13 cellular contexts compared by ENCODE assay signal in the genomic region with DNA sequence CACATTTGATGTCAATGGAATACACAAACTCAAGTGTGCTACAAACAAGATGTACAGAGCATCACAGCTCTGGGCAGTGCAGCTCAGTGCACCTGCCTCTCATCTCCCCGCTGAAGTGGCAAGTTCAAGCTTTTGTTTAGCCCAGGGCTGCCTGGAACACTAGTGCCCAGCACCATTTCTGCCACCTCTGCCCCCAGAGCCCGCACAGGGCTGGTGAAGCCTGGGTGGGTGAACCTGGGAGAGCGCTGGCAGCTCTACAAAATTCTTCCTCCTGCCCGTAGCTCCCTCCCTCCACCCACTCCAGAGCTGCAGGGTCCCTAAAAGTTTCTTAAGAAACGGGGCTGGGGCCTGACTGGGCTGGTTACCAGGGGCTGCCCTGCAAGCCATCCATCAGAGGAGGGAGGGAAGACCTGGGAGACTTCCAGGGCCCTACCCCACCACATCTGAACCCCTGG. TPM values are rescaled to one million over a fixed set of nuclear protein-coding genes. Genes with fewer than 3 reads are reported as not detected.
DNase-seq lines count a peak whose midpoint lies in the region; ATAC-seq and TF ChIP-seq lines count a peak whose summit lies in the region.
"Had no signal": no experiment of that assay in that cellular context is flagged by ENCODE, and none has a peak within 500 bp of the region (broad histone marks: within the 10 kb centered on the region; RNA-seq: fewer than 3 reads in every experiment).

No MANE protein-coding gene starts in this region.

- H3K9me3 ChIP-seq in neural cell (ENCODE audit: low read length), result no peaks in the 10 kb centered on the region
- H3K9me3 ChIP-seq: gastroesophageal sphincter, neutrophil, SK-N-SH, vagina had no signal

- peaks cover 64% of the 10 kb centered on the region for H3K27me3 ChIP-seq in GM23338 (ENCODE audit: insufficient read depth)
- H3K27me3 ChIP-seq in neural cell (ENCODE audit: insufficient read depth, low read depth, low read length), result no peaks in the 10 kb centered on the region
- H3K27me3 ChIP-seq: vagina had no signal

- CTCF ChIA-PET in activated CD8-positive, alpha-beta T cell treated with anti-CD3 and anti-CD28 coated beads for 36 hours (lab: Charles Lee), result interaction anchor here (0.7 kb wide), 1 partner anchor 26 kb away, joined by 3 read pairs; no protein-coding TSS in a partner anchor

- ATAC-seq in GM23338 (no peak), GM19023 (IDR thresholded peaks at IDR 0.05; ENCODE audit: unreplicated experiment) (no peak), HG03520 (IDR thresholded peaks at IDR 0.05; ENCODE audit: unreplicated experiment) (no peak)
- ATAC-seq in activated CD8-positive, alpha-beta T cell treated with anti-CD3 and anti-CD28 coated beads for 36 hours, result no peak

- TF ChIP-seq CTCF in GM23338 (conservative IDR thresholded peaks at IDR 0.05; ENCODE audit: low read depth in 2 of 2) (no peak), neural cell (IDR thresholded peaks at IDR 0.05; ENCODE audit: poor library complexity, severe bottlenecking) (no peak)
- no peak for TF ChIP-seq CTCF in activated CD8-positive, alpha-beta T cell treated with anti-CD3 and anti-CD28 coated beads for 36 hours (IDR thresholded peaks at IDR 0.05)

- POLR2A ChIA-PET in activated CD8-positive, alpha-beta T cell treated with anti-CD3 and anti-CD28 coated beads for 36 hours (lab: Charles Lee), result interaction anchor here (2.3 kb wide), 1 partner anchor 36 kb away, joined by 8 read pairs; the partner anchor contains the start of gene ILKAP

- H3K9me2 ChIP-seq in GM23338 (ENCODE audit: insufficient read depth) (peaks cover 3% of the 10 kb centered on the region), neural cell (ENCODE audit: insufficient read depth, low read length) (no peaks in the 10 kb centered on the region)
- H3K9me2 ChIP-seq: SK-N-SH had no signal

- DNase-seq in NCI-H82 (lab: John Stamatoyannopoulos, UW), result peak; percentile 51
- DNase-seq in NCI-H82 treated with DMSO at 0.1 percent for 48 hours (lab: John Stamatoyannopoulos, UW; ENCODE audit: unreplicated experiment), result no peak
- DNase-seq in GM23338 (ENCODE audit: low spot score), result no peak
- no peak for DNase-seq in activated CD8-positive, alpha-beta T cell treated with anti-CD3 and anti-CD28 coated beads for 36 hours
- no peak for DNase-seq in anterior cingulate cortex (lab: John Stamatoyannopoulos, UW)

- peaks cover 42% of the 10 kb centered on the region for H3K27me3 Mint-ChIP-seq in GM23338 (ENCODE audit: insufficient read depth, low read depth, poor library complexity)
- H3K27me3 Mint-ChIP-seq in activated CD8-positive, alpha-beta T cell treated with anti-CD3 and anti-CD28 coated beads for 36 hours, result peaks cover 44% of the 10 kb centered on the region

- peaks cover 4% of the 10 kb centered on the region; the same call in 1 of the 2 replicates for H3F3A ChIP-seq in GM23338 (replicated peaks; ENCODE audit: low read depth)
- H3F3A ChIP-seq in neural cell (ENCODE audit: insufficient read depth, low read length, poor library complexity, severe bottlenecking), result no peaks in the 10 kb centered on the region

- H3K27ac ChIP-seq in GM23338 (ENCODE audit: low read depth) (no peak overlapping the region), neural cell (ENCODE audit: low read length) (no peak overlapping the region)
- H3K27ac ChIP-seq: neutrophil, vagina had no signal

- H3K79me2 ChIP-seq in GM23338 (replicated peaks; ENCODE audit: insufficient read depth) (no peaks in the 10 kb centered on the region), neural cell (replicated peaks; ENCODE audit: insufficient read depth, low read length) (peaks cover 7% of the 10 kb centered on the region)

- peaks cover 4% of the 10 kb centered on the region; the same call in 1 of the 2 replicates for H3K4me1 ChIP-seq in GM23338 (ENCODE audit: insufficient read depth)

- H3K4me1 Mint-ChIP-seq in GM23338, result peaks cover 16% of the 10 kb centered on the region
- peaks cover 4% of the 10 kb centered on the region for H3K4me1 Mint-ChIP-seq in activated CD8-positive, alpha-beta T cell treated with anti-CD3 and anti-CD28 coated beads for 36 hours (ENCODE audit: low read depth)

- H3K9me3 Mint-ChIP-seq in GM23338, result peaks cover 8% of the 10 kb centered on the region
- no peaks in the 10 kb centered on the region for H3K9me3 Mint-ChIP-seq in activated CD8-positive, alpha-beta T cell treated with anti-CD3 and anti-CD28 coated beads for 36 hours
- H3K9me3 Mint-ChIP-seq: effector memory CD8-positive, alpha-beta T cell had no signal

- H3K4me3 ChIP-seq in GM23338 (peak overlapping the region; percentile 64; the same call in 1 of the 2 replicates), neural cell (ENCODE audit: low read length) (peak overlapping the region; percentile 71)

- H3K36me3 ChIP-seq in GM23338 (ENCODE audit: insufficient read depth) (no peaks in the 10 kb centered on the region), neural cell (ENCODE audit: insufficient read depth, low read length) (no peaks in the 10 kb centered on the region)
- H3K36me3 ChIP-seq: neutrophil, vagina had no signal

- peak overlapping the region; percentile 57 for H3K4me3 Mint-ChIP-seq in GM23338
- H3K4me3 Mint-ChIP-seq in activated CD8-positive, alpha-beta T cell treated with anti-CD3 and anti-CD28 coated beads for 36 hours, result peak overlapping the region; percentile 52

- H3K4me2 ChIP-seq in GM23338, result no peak overlapping the region
- H3K4me2 ChIP-seq in neural cell (ENCODE audit: low read length), result peak overlapping the region; percentile 76

- no peak overlapping the region for H2AFZ ChIP-seq in GM23338
- no peak overlapping the region for H2AFZ ChIP-seq in neural cell (ENCODE audit: low read depth, low read length)

- no peak for TF ChIP-seq EP300 in neural cell (conservative IDR thresholded peaks at IDR 0.05; ENCODE audit: poor library complexity, severe bottlenecking)

- H4K20me1 ChIP-seq in GM23338 (replicated peaks; ENCODE audit: insufficient read depth), result peaks cover 6% of the 10 kb centered on the region; the same call in 1 of the 2 replicates
- H4K20me1 ChIP-seq in neural cell (ENCODE audit: insufficient read depth), result no peaks in the 10 kb centered on the region

- no peak overlapping the region for H3K9ac ChIP-seq in neural cell (ENCODE audit: low read length)
- H3K9ac ChIP-seq: SK-N-SH had no signal

- no peak for TF ChIP-seq RAD21 in neural cell (conservative IDR thresholded peaks at IDR 0.05)

- peaks cover 7% of the 10 kb centered on the region for H3K36me3 Mint-ChIP-seq in GM23338 (ENCODE audit: low read depth)
- H3K36me3 Mint-ChIP-seq in activated CD8-positive, alpha-beta T cell treated with anti-CD3 and anti-CD28 coated beads for 36 hours (ENCODE audit: low read depth), result no peaks in the 10 kb centered on the region

- no peak overlapping the region for H3K27ac Mint-ChIP-seq in GM23338
- no peak overlapping the region for H3K27ac Mint-ChIP-seq in activated CD8-positive, alpha-beta T cell treated with anti-CD3 and anti-CD28 coated beads for 36 hours
- H3K27ac Mint-ChIP-seq: effector memory CD8-positive, alpha-beta T cell had no signal

- intact Hi-C loops in activated CD8-positive, alpha-beta T cell treated with anti-CD3 and anti-CD28 coated beads for 36 hours (cut with micrococcal nuclease), result no loop called here

TF ChIP-seq in GM23338, 12 proteins besides CTCF, POLR2A, EP300 and RAD21 (continues in another document):
- TF ChIP-seq ZNF114 (CRISPR knock-in tag; IDR thresholded peaks at IDR 0.05) (no peak), STAT1 (IDR thresholded peaks at IDR 0.05; ENCODE audit: unreplicated experiment) (no peak)

TF ChIP-seq in neural cell, 6 proteins besides CTCF, POLR2A, EP300 and RAD21 (continues in another document):
- TF ChIP-seq SMC3 (conservative IDR thresholded peaks at IDR 0.05; ENCODE audit: poor library complexity) (no peak), POLR2AphosphoS5 (IDR thresholded peaks at IDR 0.05) (no peak), TAF1 (IDR thresholded peaks at IDR 0.05; ENCODE audit: low read depth) (no peak)
- TF ChIP-seq, protein P1, sequence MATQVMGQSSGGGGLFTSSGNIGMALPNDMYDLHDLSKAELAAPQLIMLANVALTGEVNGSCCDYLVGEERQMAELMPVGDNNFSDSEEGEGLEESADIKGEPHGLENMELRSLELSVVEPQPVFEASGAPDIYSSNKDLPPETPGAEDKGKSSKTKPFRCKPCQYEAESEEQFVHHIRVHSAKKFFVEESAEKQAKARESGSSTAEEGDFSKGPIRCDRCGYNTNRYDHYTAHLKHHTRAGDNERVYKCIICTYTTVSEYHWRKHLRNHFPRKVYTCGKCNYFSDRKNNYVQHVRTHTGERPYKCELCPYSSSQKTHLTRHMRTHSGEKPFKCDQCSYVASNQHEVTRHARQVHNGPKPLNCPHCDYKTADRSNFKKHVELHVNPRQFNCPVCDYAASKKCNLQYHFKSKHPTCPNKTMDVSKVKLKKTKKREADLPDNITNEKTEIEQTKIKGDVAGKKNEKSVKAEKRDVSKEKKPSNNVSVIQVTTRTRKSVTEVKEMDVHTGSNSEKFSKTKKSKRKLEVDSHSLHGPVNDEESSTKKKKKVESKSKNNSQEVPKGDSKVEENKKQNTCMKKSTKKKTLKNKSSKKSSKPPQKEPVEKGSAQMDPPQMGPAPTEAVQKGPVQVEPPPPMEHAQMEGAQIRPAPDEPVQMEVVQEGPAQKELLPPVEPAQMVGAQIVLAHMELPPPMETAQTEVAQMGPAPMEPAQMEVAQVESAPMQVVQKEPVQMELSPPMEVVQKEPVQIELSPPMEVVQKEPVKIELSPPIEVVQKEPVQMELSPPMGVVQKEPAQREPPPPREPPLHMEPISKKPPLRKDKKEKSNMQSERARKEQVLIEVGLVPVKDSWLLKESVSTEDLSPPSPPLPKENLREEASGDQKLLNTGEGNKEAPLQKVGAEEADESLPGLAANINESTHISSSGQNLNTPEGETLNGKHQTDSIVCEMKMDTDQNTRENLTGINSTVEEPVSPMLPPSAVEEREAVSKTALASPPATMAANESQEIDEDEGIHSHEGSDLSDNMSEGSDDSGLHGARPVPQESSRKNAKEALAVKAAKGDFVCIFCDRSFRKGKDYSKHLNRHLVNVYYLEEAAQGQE (IDR thresholded peaks at IDR 0.05; ENCODE audit: borderline replicate concordance), result no peak

RNA-seq across cellular contexts. Expression of gene HES6, which starts 1.5 kb away (rescaled TPM):
- total RNA-seq in GM23338 (2014; rRNA removed; shearing (Covaris generic)), result 76.3 and 85.5 TPM in 2 replicates
- polyA plus RNA-seq in GM23338 (2016; fragmentation: Nextera tagmentation; extraction: Ambion mirVana), result 38.8 and 42.7 TPM in 2 replicates
- total RNA-seq in activated CD8-positive, alpha-beta T cell treated with anti-CD3 and anti-CD28 coated beads for 36 hours, result 1 to 10 TPM; 5.2 to 5.6 TPM
- 236 and 237 TPM in 2 replicates for polyA plus RNA-seq in neural cell
- polyA minus RNA-seq in neural cell, result 38.5 and 55.3 TPM in 2 replicates

RNA-seq across cellular contexts. Expression of gene ILKAP, which starts 34.8 kb away (rescaled TPM):
- 17.0 and 29.7 TPM in 2 replicates for total RNA-seq in GM23338 (2014; rRNA removed; shearing (Covaris generic))
- polyA plus RNA-seq in GM23338 (2016; fragmentation: Nextera tagmentation; extraction: Ambion mirVana) (35.9 and 36.3 TPM in 2 replicates), neural cell (78.5 and 82.6 TPM in 2 replicates)
- total RNA-seq in activated CD8-positive, alpha-beta T cell treated with anti-CD3 and anti-CD28 coated beads for 36 hours, result 10 to 100 TPM; 42.1 to 43.3 TPM
- 35.8 and 38.2 TPM in 2 replicates for polyA minus RNA-seq in neural cell

RNA-seq across cellular contexts. Expression of gene PER2, which starts 50.1 kb away (rescaled TPM):
- 4.6 TPM in 2 replicates for total RNA-seq in GM23338 (2014; rRNA removed; shearing (Covaris generic))
- polyA plus RNA-seq in GM23338 (2016; fragmentation: Nextera tagmentation; extraction: Ambion mirVana), result 2.2 and 2.3 TPM in 2 replicates
- total RNA-seq in activated CD8-positive, alpha-beta T cell treated with anti-CD3 and anti-CD28 coated beads for 36 hours, result 10 to 100 TPM; 17.4 to 17.6 TPM
- 2.6 and 3.2 TPM in 2 replicates for polyA plus RNA-seq in neural cell
- polyA minus RNA-seq in neural cell, result 10.2 and 11.9 TPM in 2 replicates

Comparison
In these comparisons a context has a peak if more than half of its experiments do, and no peak if none do; other contexts are left out.
1. RNA of gene HES6, which starts 1.5 kb away (total RNA-seq): 76.3 to 85.5 TPM in GM23338; 5.2 to 5.6 TPM in activated CD8-positive, alpha-beta T cell treated with anti-CD3 and anti-CD28 coated beads for 36 hours; every median in the first group is over 10 times any median in the second.